Comparison of ENCODE assay signal across 8 cellular contexts in the genomic region with DNA sequence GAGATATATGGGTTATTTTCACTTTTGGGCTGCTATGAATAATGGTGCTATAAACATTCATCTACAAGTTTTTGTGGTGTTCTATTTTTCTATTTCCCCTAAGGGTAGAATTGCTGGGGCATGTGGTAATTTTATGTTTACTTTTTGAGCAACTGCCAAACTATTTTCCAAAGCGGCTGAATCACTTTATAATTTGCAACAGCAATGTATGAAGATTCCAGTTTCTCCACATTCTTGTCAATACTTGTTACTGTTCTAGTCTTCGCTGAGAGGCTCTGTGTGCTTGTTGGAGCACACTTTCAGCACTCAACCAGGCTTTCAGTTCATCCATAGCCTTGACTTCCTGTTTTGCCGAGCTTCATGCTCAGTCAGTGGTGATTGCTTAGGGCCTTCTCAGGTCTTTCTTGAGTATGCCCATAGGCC. TPM values are rescaled to one million over a fixed set of nuclear protein-coding genes. Genes with fewer than 3 reads are reported as not detected.
A peak's percentile ranks its signal among the peaks of the same experiment; 100 is the strongest.
DNase-seq lines count a peak whose midpoint lies in the region; ATAC-seq and TF ChIP-seq lines count a peak whose summit lies in the region.

No MANE protein-coding gene starts in this region.

- intact Hi-C loops in activated naive CD4-positive, alpha-beta T cell treated with anti-CD3 and anti-CD28 coated beads for 36 hours (cut with micrococcal nuclease): loop anchor here (1.0 to 5.0 kb wide), 4 partner anchors 9 to 397 kb away; a partner anchor contains a TSS
- intact Hi-C loops in OCI-LY7 (cut with micrococcal nuclease; ENCODE audit: unreplicated experiment): no loop called here

- H3K79me2 ChIP-seq in OCI-LY7 (ENCODE audit: insufficient read depth, low read depth, low read length): peaks cover 64% of the 10 kb centered on the region

- peak overlapping the region; percentile 19; the same call in 1 of the 2 replicates for H2AFZ ChIP-seq in OCI-LY7 (ENCODE audit: low read length)

- POLR2A ChIA-PET in OCI-LY7 (lab: Charles Lee): interaction anchor here (0.5 to 2.5 kb wide), 9 partner anchors 8 to 324 kb away, joined by 3 to 17 read pairs (median 3); a partner anchor contains a TSS

- peak overlapping the region; percentile 58 for H3K4me3 Mint-ChIP-seq in activated naive CD4-positive, alpha-beta T cell treated with anti-CD3 and anti-CD28 coated beads for 36 hours
- H3K4me3 Mint-ChIP-seq in central memory CD8-positive, alpha-beta T cell: peak overlapping the region; percentile 40
- H3K4me3 Mint-ChIP-seq in memory B cell: peak overlapping the region; percentile 52

- H3K4me1 ChIP-seq in OCI-LY7 (ENCODE audit: insufficient read depth, low read length, poor library complexity, severe bottlenecking): peaks cover 23% of the 10 kb centered on the region

- no peaks in the 10 kb centered on the region for H3K9me3 Mint-ChIP-seq in activated naive CD4-positive, alpha-beta T cell treated with anti-CD3 and anti-CD28 coated beads for 36 hours
- H3K9me3 Mint-ChIP-seq in central memory CD8-positive, alpha-beta T cell: no peaks in the 10 kb centered on the region
- peaks cover 1% of the 10 kb centered on the region for H3K9me3 Mint-ChIP-seq in memory B cell

- no peaks in the 10 kb centered on the region; the same call in 1 of the 2 replicates for H3K36me3 ChIP-seq in OCI-LY7 (ENCODE audit: insufficient read depth, low read length)

- H3K4me3 ChIP-seq in OCI-LY7 (ENCODE audit: low read depth, low read length, poor library complexity, severe bottlenecking): peak overlapping the region; percentile 50

- no peak for TF ChIP-seq CTCF in OCI-LY7 (conservative IDR thresholded peaks at IDR 0.05; ENCODE audit: low read length)

- ATAC-seq in HG02852 (IDR thresholded peaks at IDR 0.05; ENCODE audit: unreplicated experiment) (peak; percentile 71), memory B cell (ENCODE audit: low read depth) (peak; percentile 98)
- peak; percentile 45 for ATAC-seq in central memory CD8-positive, alpha-beta T cell (replicated peaks; ENCODE audit: extremely low read depth, poor library complexity, severe bottlenecking)

- DNase-seq in activated naive CD4-positive, alpha-beta T cell treated with anti-CD3 and anti-CD28 coated beads for 36 hours: peak; percentile 49
- DNase-seq in activated naive CD4-positive, alpha-beta T cell treated with Interleukin-2 at 50 U/mL for 16 hours: no peak
- peak; percentile 78 for DNase-seq in OCI-LY7 (ENCODE audit: low spot score)
- no peak for DNase-seq in central memory CD8-positive, alpha-beta T cell (ENCODE audit: low spot score in 2 of 2)
- DNase-seq in memory B cell (ENCODE audit: low spot score in 2 of 2): peak in 1 of 2 donors; percentile 26
- no peak for DNase-seq in NCI-H1092 treated with DMSO at 0.1 percent for 48 hours (lab: John Stamatoyannopoulos, UW)
- DNase-seq in activated CD8-positive, alpha-beta memory T cell treated with anti-CD3 and anti-CD28 coated beads for 24 hours: no peak

- BruUV-seq in OCI-LY7 (replicated peaks; lab: Mats Ljungman, UMichigan): no TSS peak

- H3K36me3 Mint-ChIP-seq in activated naive CD4-positive, alpha-beta T cell treated with anti-CD3 and anti-CD28 coated beads for 36 hours (ENCODE audit: low read depth): peaks cover 5% of the 10 kb centered on the region
- H3K36me3 Mint-ChIP-seq in central memory CD8-positive, alpha-beta T cell (ENCODE audit: insufficient read depth): peaks cover 3% of the 10 kb centered on the region
- H3K36me3 Mint-ChIP-seq in memory B cell: peaks cover 7% of the 10 kb centered on the region

- H3K27ac ChIP-seq in OCI-LY7 (ENCODE audit: low read depth, low read length, poor library complexity, severe bottlenecking): peak overlapping the region; percentile 48

- CTCF ChIA-PET in activated naive CD4-positive, alpha-beta T cell treated with anti-CD3 and anti-CD28 coated beads for 36 hours (lab: Charles Lee): interaction anchor here (0.6 to 1.1 kb wide), 2 partner anchors 109 to 998 kb away, joined by 3 read pairs; no protein-coding TSS in a partner anchor
- CTCF ChIA-PET in OCI-LY7 (lab: Charles Lee; ENCODE audit: unreplicated experiment): interaction anchor here (1.6 kb wide), 1 partner anchor 9 kb away, joined by 4 read pairs; no protein-coding TSS in a partner anchor

- H3K27ac Mint-ChIP-seq in activated naive CD4-positive, alpha-beta T cell treated with anti-CD3 and anti-CD28 coated beads for 36 hours: peak overlapping the region; percentile 88
- peak overlapping the region; percentile 85 for H3K27ac Mint-ChIP-seq in central memory CD8-positive, alpha-beta T cell (ENCODE audit: low read depth)
- peak overlapping the region; percentile 78 for H3K27ac Mint-ChIP-seq in memory B cell

- H3K9me2 ChIP-seq in OCI-LY7 (ENCODE audit: insufficient read depth, low read length): no peaks in the 10 kb centered on the region

- H3K4me1 Mint-ChIP-seq in activated naive CD4-positive, alpha-beta T cell treated with anti-CD3 and anti-CD28 coated beads for 36 hours (ENCODE audit: low read depth): peaks cover 57% of the 10 kb centered on the region
- peaks cover 57% of the 10 kb centered on the region for H3K4me1 Mint-ChIP-seq in central memory CD8-positive, alpha-beta T cell
- H3K4me1 Mint-ChIP-seq in memory B cell: peaks cover 35% of the 10 kb centered on the region

- no peaks in the 10 kb centered on the region; the same call in 1 of the 2 replicates for H4K20me1 ChIP-seq in OCI-LY7 (ENCODE audit: insufficient read depth, low read length)

- peak overlapping the region; percentile 62 for H3K4me2 ChIP-seq in OCI-LY7 (ENCODE audit: low read length)

- H3K27me3 Mint-ChIP-seq in activated naive CD4-positive, alpha-beta T cell treated with anti-CD3 and anti-CD28 coated beads for 36 hours (ENCODE audit: low read depth): no peaks in the 10 kb centered on the region
- H3K27me3 Mint-ChIP-seq in central memory CD8-positive, alpha-beta T cell: no peaks in the 10 kb centered on the region
- H3K27me3 Mint-ChIP-seq in memory B cell: no peaks in the 10 kb centered on the region

- H3K9me3 ChIP-seq in OCI-LY7 (ENCODE audit: low read length): no peaks in the 10 kb centered on the region; the same call in 1 of the 2 replicates

RNA-seq across cellular contexts. Expression of a gene that starts 39.0 kb away (rescaled TPM):
- 10 to 100 TPM; 43.4 to 43.9 TPM for total RNA-seq in activated naive CD4-positive, alpha-beta T cell treated with anti-CD3 and anti-CD28 coated beads for 36 hours
- total RNA-seq in OCI-LY7 (2014; rRNA removed; shearing (Covaris generic)): 20.2 and 26.4 TPM in 2 replicates
- 31.1 and 39.0 TPM in 2 replicates for total RNA-seq in OCI-LY7 (2022)

RNA-seq across cellular contexts. Expression of a gene that starts 39.4 kb away (rescaled TPM):
- 10 to 100 TPM; 39.1 to 42.1 TPM for total RNA-seq in activated naive CD4-positive, alpha-beta T cell treated with anti-CD3 and anti-CD28 coated beads for 36 hours
- 29.1 and 35.5 TPM in 2 replicates for total RNA-seq in OCI-LY7 (2014; rRNA removed; shearing (Covaris generic))
- total RNA-seq in OCI-LY7 (2022): 53.6 and 54.2 TPM in 2 replicates

Comparison
In these comparisons a context has a peak if more than half of its experiments do, and no peak if none do; other contexts are left out.
1. DNase-seq: peak in activated naive CD4-positive, alpha-beta T cell treated with anti-CD3 and anti-CD28 coated beads for 36 hours (single experiment) and OCI-LY7 (single experiment); none in activated naive CD4-positive, alpha-beta T cell treated with Interleukin-2 at 50 U/mL for 16 hours (single experiment), central memory CD8-positive, alpha-beta T cell (0 of 2), NCI-H1092 treated with DMSO at 0.1 percent for 48 hours (single experiment) and activated CD8-positive, alpha-beta memory T cell treated with anti-CD3 and anti-CD28 coated beads for 24 hours (single experiment).
2. ATAC-seq: peak in every context shown above with its lines; median percentile 98 in memory B cell; 71 in HG02852; 45 in central memory CD8-positive, alpha-beta T cell.
3. Peak in every context shown above with its lines, with median percentiles within 50 percentile points of each other: H3K27ac Mint-ChIP-seq and H3K4me3 Mint-ChIP-seq.